12 cellular contexts compared by ENCODE assay signal in the genomic region with DNA sequence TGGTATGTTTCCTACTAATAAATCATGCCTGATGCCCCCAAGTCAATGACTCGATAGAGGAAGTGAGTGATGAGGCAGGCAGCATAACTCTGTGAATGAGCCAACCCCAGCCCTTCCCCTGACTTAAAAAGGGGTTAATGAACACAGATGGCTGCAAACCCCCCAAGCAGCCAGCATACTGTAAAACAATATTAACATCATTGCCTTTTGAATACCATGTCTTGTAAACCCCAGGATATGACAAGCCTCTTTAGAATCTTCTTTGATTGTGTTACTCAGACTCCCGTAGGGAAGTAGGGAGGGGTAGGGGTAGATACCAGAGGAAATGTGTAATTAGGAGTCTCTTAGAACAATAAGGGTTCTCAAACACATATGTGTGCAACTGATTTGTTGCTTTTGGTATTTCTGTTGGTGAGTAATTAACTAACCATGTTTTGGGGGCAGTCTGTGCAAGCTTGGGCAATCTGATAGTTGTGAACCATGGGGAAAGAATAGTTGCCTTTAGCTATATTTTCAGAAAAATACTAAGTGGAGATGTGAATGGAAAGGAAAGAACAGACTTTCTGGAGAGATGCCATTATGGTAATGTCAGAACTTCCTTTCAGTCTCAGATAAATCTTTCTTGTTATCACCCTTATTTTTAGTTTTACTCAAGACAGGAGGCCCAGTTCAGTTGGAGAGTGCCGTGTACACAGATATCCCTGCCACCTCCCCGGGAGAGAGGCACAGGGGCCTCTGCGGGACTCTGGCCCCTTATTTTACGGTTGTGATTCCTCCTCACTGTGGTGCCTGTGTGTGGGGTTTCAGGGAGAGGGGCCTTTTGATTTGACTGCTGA.
A peak's percentile ranks its signal among the peaks of the same experiment; 100 is the strongest.
DNase-seq lines count a peak whose midpoint lies in the region; TF ChIP-seq lines count a peak whose summit lies in the region.
"Had no signal": no experiment of that assay in that cellular context is flagged by ENCODE, and none has a peak within 500 bp of the region (broad histone marks: within the 10 kb centered on the region; RNA-seq: fewer than 3 reads in every experiment).

No MANE protein-coding gene starts in this region.

- TF ChIP-seq POLR2A in adrenal gland (IDR thresholded peaks at IDR 0.05): no peak

- peak; percentile 39 for DNase-seq in H4 (ENCODE audit: low spot score)
- DNase-seq in SJSA1 (ENCODE audit: low read depth in 1 of 2, low spot score in 2 of 2): peak; percentile 82 to 90
- DNase-seq in fibroblast of the aortic adventitia (ENCODE audit: low read depth): peak; percentile 96
- peak; percentile 94 for DNase-seq in pulmonary artery endothelial cell (ENCODE audit: low read depth, low spot score)
- no peak for DNase-seq in GM19238 (ENCODE audit: insufficient read length, low spot score)
- DNase-seq in adrenal gland: no peak
- no peak for DNase-seq in NCI-H446 treated with DMSO at 0.1 percent for 48 hours (lab: John Stamatoyannopoulos, UW)
- DNase-seq in activated CD4-positive, alpha-beta memory T cell treated with anti-CD3 and anti-CD28 coated beads for 36 hours: no peak
- DNase-seq: activated naive CD8-positive, alpha-beta T cell treated with anti-CD3 and anti-CD28 coated beads, Interleukin-2, amount 50 U/mL, for 24 hours; immature natural killer cell; NCI-H2029 treated with DMSO at 0.1 percent for 48 hours had no signal

- no peaks in the 10 kb centered on the region for H3K27me3 Mint-ChIP-seq in activated CD4-positive, alpha-beta memory T cell treated with anti-CD3 and anti-CD28 coated beads for 36 hours
- H3K27me3 Mint-ChIP-seq: activated naive CD8-positive, alpha-beta T cell treated with anti-CD3 and anti-CD28 coated beads, Interleukin-2, amount 50 U/mL, for 24 hours had no signal

- H3K4me1 Mint-ChIP-seq in activated CD4-positive, alpha-beta memory T cell treated with anti-CD3 and anti-CD28 coated beads for 36 hours (ENCODE audit: low read depth): no peaks in the 10 kb centered on the region
- H3K4me1 Mint-ChIP-seq: activated naive CD8-positive, alpha-beta T cell treated with anti-CD3 and anti-CD28 coated beads, Interleukin-2, amount 50 U/mL, for 24 hours; immature natural killer cell had no signal

- CTCF ChIA-PET in activated CD4-positive, alpha-beta memory T cell treated with anti-CD3 and anti-CD28 coated beads for 36 hours (lab: Charles Lee): no interaction called here

- H3K36me3 ChIP-seq in SJSA1: no peaks in the 10 kb centered on the region
- no peaks in the 10 kb centered on the region for H3K36me3 ChIP-seq in adrenal gland (replicated peaks in 1 of 2)

- intact Hi-C loops in adrenal gland (cut with DNase I): no loop called here
- intact Hi-C loops in activated CD4-positive, alpha-beta memory T cell treated with anti-CD3 and anti-CD28 coated beads for 36 hours (cut with micrococcal nuclease): no loop called here

- H3K27ac Mint-ChIP-seq in activated CD4-positive, alpha-beta memory T cell treated with anti-CD3 and anti-CD28 coated beads for 36 hours: no peak overlapping the region
- H3K27ac Mint-ChIP-seq: activated naive CD8-positive, alpha-beta T cell treated with anti-CD3 and anti-CD28 coated beads, Interleukin-2, amount 50 U/mL, for 24 hours; immature natural killer cell had no signal

- H3K4me3 Mint-ChIP-seq in activated CD4-positive, alpha-beta memory T cell treated with anti-CD3 and anti-CD28 coated beads for 36 hours: no peak overlapping the region
- H3K4me3 Mint-ChIP-seq: activated naive CD8-positive, alpha-beta T cell treated with anti-CD3 and anti-CD28 coated beads, Interleukin-2, amount 50 U/mL, for 24 hours; immature natural killer cell had no signal

- POLR2A ChIA-PET in activated CD4-positive, alpha-beta memory T cell treated with anti-CD3 and anti-CD28 coated beads for 36 hours (lab: Charles Lee): no interaction called here

- H3K36me3 Mint-ChIP-seq in activated CD4-positive, alpha-beta memory T cell treated with anti-CD3 and anti-CD28 coated beads for 36 hours: no peaks in the 10 kb centered on the region
- H3K36me3 Mint-ChIP-seq: immature natural killer cell had no signal

- H3K4me3 ChIP-seq in SJSA1 (no peak overlapping the region), fibroblast of the aortic adventitia (ENCODE audit: low read depth, low read length) (peak overlapping the region; percentile 23), adrenal gland (no peak overlapping the region)

- peaks cover 32% of the 10 kb centered on the region for H3K4me1 ChIP-seq in SJSA1 (replicated peaks)
- H3K4me1 ChIP-seq in adrenal gland (replicated peaks in 1 of 2): no peaks in the 10 kb centered on the region

- no peak for TF ChIP-seq CTCF in fibroblast of the aortic adventitia (IDR thresholded peaks at IDR 0.05; ENCODE audit: insufficient read depth, low read length)
- TF ChIP-seq CTCF in adrenal gland (IDR thresholded peaks at IDR 0.05): no peak

- 29 to 57% (median 54%) methylated on average over 6 of the region's 6 CpGs for WGBS in adrenal gland, 4 donors

- H3K27ac ChIP-seq in SJSA1 (peak overlapping the region; percentile 98), adrenal gland (no peak overlapping the region)
- H3K27ac ChIP-seq: VCaP had no signal

- peaks cover 10% of the 10 kb centered on the region for H3K9me3 Mint-ChIP-seq in activated CD4-positive, alpha-beta memory T cell treated with anti-CD3 and anti-CD28 coated beads for 36 hours

- no peaks in the 10 kb centered on the region for H3K27me3 ChIP-seq in SJSA1 (replicated peaks)
- no peaks in the 10 kb centered on the region for H3K27me3 ChIP-seq in adrenal gland

- H3K9me3 ChIP-seq in SJSA1 (replicated peaks) (no peaks in the 10 kb centered on the region), adrenal gland (replicated peaks in 1 of 3) (no peaks in the 10 kb centered on the region)

Comparison
In these comparisons a context has a peak if more than half of its experiments do, and no peak if none do; other contexts are left out.
1. DNase-seq: peak in H4 (single experiment), SJSA1 (2 of 2), fibroblast of the aortic adventitia (single experiment) and pulmonary artery endothelial cell (single experiment); none in GM19238 (single experiment), adrenal gland (0 of 7), NCI-H446 treated with DMSO at 0.1 percent for 48 hours (single experiment) and activated CD4-positive, alpha-beta memory T cell treated with anti-CD3 and anti-CD28 coated beads for 36 hours (single experiment).